ENCODE assay signal across 8 cellular contexts in genomic region chr19:39765091-39766076, GRCh38.
DNase-seq lines count a peak whose midpoint lies in the region; ATAC-seq lines count a peak whose summit lies in the region.

No MANE protein-coding gene starts in this region.

- peak in 3 of 5 experiments; percentile 2 to 15 (median 14) for DNase-seq in T-helper 2 cell
- DNase-seq in T-helper 2 cell treated with Interferon-gamma antibody and Interleukin-4, amounts not matched to agents 5 μg/mL and 100 μg/mL, for 36 hours (ENCODE audit: low spot score) = no peak
- DNase-seq in NCI-H146 treated with DMSO at 0.1 percent for 48 hours (lab: John Stamatoyannopoulos, UW; ENCODE audit: unreplicated experiment) = peak; percentile 18
- DNase-seq in activated T-cell treated with anti-CD3 and anti-CD28 coated beads for 1 hour (ENCODE audit: low read depth) = peak; percentile 28
- peak; percentile 18 for DNase-seq in germinal center (ENCODE audit: low spot score)
- peak; percentile 33 for DNase-seq in retina

- H3K27me3 Mint-ChIP-seq in T-helper 2 cell treated with Interferon-gamma antibody and Interleukin-4, amounts not matched to agents 5 μg/mL and 100 μg/mL, for 36 hours (ENCODE audit: low read depth) = peaks cover 24% of the 10 kb centered on the region

- H3K36me3 Mint-ChIP-seq in T-helper 2 cell treated with Interferon-gamma antibody and Interleukin-4, amounts not matched to agents 5 μg/mL and 100 μg/mL, for 36 hours (ENCODE audit: low read depth) = no peaks in the 10 kb centered on the region

- H3K27ac Mint-ChIP-seq in T-helper 2 cell treated with Interferon-gamma antibody and Interleukin-4, amounts not matched to agents 5 μg/mL and 100 μg/mL, for 36 hours = no peak overlapping the region

- ATAC-seq in GM21786 (IDR thresholded peaks at IDR 0.05; ENCODE audit: unreplicated experiment) = no peak
- ATAC-seq in GM18873 (IDR thresholded peaks at IDR 0.05; ENCODE audit: low FRiP score, unreplicated experiment) = no peak

- H3K4me1 Mint-ChIP-seq in T-helper 2 cell treated with Interferon-gamma antibody and Interleukin-4, amounts not matched to agents 5 μg/mL and 100 μg/mL, for 36 hours (ENCODE audit: low read depth) = peaks cover 3% of the 10 kb centered on the region

- peaks cover 4% of the 10 kb centered on the region for H3K9me3 Mint-ChIP-seq in T-helper 2 cell treated with Interferon-gamma antibody and Interleukin-4, amounts not matched to agents 5 μg/mL and 100 μg/mL, for 36 hours

- H3K4me3 Mint-ChIP-seq in T-helper 2 cell treated with Interferon-gamma antibody and Interleukin-4, amounts not matched to agents 5 μg/mL and 100 μg/mL, for 36 hours = no peak overlapping the region
